In the genomic region with DNA sequence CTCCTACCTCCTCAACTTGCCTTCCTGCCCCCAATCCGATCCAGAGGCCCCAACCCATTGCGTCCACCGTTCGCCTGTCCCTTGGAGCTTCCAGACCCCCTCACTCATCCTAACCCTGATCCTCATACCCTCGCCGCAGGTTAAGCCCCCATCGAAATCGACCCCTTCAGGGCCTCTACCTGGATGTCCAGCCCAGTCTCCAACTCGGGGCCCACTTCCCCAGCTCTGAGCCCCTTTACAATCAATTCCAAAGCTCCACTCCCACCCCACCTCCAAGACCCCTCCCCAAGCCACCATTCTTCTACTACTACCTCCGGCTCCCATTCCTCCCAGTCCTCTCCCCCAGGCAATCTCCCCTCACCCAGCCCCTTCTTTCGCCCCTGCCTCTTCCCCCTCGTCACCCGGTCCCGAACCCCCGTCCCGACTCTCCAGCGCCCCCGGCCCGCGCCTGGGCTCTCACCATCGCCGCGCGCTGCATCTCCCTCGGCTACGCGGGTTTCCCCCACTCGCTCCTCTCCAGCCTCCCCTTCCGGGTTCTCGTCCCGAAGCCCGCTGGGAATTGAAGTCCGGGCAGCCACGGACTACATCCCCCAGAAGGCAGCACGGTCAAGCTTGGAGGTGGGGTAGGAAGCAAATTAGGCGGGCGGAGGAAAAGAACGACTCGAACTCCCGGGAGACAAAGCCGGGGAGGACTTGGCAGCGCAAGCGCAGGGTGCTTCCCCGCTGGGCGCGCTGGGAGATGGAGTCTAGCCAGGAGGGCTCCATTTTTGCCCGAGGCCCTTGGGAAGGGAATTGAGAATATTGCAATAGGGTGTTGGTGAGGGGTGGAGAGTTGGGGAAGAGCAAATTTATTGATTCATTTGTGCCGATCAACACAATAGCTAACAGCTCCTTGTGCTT, we compare ENCODE assay signal across 8 cellular contexts. TPM values are rescaled to one million over a fixed set of nuclear protein-coding genes. Genes with fewer than 3 reads are reported as not detected.
A peak's percentile ranks its signal among the peaks of the same experiment; 100 is the strongest.
DNase-seq lines count a peak whose midpoint lies in the region; ATAC-seq, FAIRE-seq and TF ChIP-seq lines count a peak whose summit lies in the region.

TSS of gene FBXO46 (minus strand) at position 508 of the 900 bp plus-strand sequence. CDS start 17,401 bp downstream, outside the sequence.

- no peaks in the 10 kb centered on the region for H3K27me3 ChIP-seq in prostate gland (replicated peaks; ENCODE audit: insufficient read depth)

- TF ChIP-seq POLR2A in prostate gland (IDR thresholded peaks at IDR 0.05), result peak; percentile 88

- H3K4me3 ChIP-seq in prostate gland, result peak within 1 kb of the TSS; percentile 69 to 79

- TF ChIP-seq CTCF in GM13977 (IDR thresholded peaks at IDR 0.05; ENCODE audit: extremely low read depth, insufficient read depth, missing control alignments), result peak; percentile 43
- TF ChIP-seq CTCF in prostate gland (IDR thresholded peaks at IDR 0.05), result peak in 2 of 4 experiments; percentile 21 to 31

- no peaks in the 10 kb centered on the region for H3K36me3 ChIP-seq in prostate gland

- peak; percentile 94 for FAIRE-seq in urothelium cell line (lab: Jason Lieb, UNC)

- peak; percentile 96 for DNase-seq in GM13977 (ENCODE audit: low spot score)
- peak; percentile 87 to 98 for DNase-seq in NCI-H187 (lab: John Stamatoyannopoulos, UW)
- DNase-seq in T-helper 2 cell, result peak; percentile 75 to 97 (median 91)
- DNase-seq in anterior cingulate cortex (lab: John Stamatoyannopoulos, UW), result peak; percentile 81 to 99 (median 97)
- DNase-seq in left ventricle myocardium superior, result peak; percentile 95
- DNase-seq in prostate gland (ENCODE audit: low spot score), result peak; percentile 98
- DNase-seq in urothelium cell line (ENCODE audit: low spot score), result peak; percentile 97

- H3K4me1 ChIP-seq in prostate gland (replicated peaks), result peaks cover 3% of the 10 kb centered on the region

- H3K9me3 ChIP-seq in prostate gland, result no peaks in the 10 kb centered on the region

- in situ Hi-C loops in GM13977 (cut with MboI; ENCODE audit: low pct_unique_long_range_greater_than_20kb, low sequenced_read_pairs, unreplicated experiment), result no loop called here

- peak within 1 kb of the TSS; percentile 77 to 80 for H3K27ac ChIP-seq in prostate gland

- 1% methylated on average over 48 of the region's 48 CpGs for WGBS in prostate gland

- ATAC-seq in HG02884 (IDR thresholded peaks at IDR 0.05; ENCODE audit: unreplicated experiment) (peak; percentile 84), left ventricle myocardium superior (peak; percentile 98)

- intact Hi-C loops in left ventricle myocardium superior (cut with micrococcal nuclease) (no loop called here), prostate gland (cut with DNase I) (no loop called here)

RNA-seq across cellular contexts. Expression of gene FBXO46, which starts in this region (rescaled TPM):
- total RNA-seq in left ventricle myocardium superior (15.4 TPM), prostate gland (10 to 100 TPM; 21.8 to 26.7 TPM)

Comparison
In these comparisons a context has a peak if more than half of its experiments do, and no peak if none do; other contexts are left out.
1. Peak in every context shown above with its lines: DNase-seq, ATAC-seq, H3K4me3 ChIP-seq and H3K27ac ChIP-seq.